In the genomic region with DNA sequence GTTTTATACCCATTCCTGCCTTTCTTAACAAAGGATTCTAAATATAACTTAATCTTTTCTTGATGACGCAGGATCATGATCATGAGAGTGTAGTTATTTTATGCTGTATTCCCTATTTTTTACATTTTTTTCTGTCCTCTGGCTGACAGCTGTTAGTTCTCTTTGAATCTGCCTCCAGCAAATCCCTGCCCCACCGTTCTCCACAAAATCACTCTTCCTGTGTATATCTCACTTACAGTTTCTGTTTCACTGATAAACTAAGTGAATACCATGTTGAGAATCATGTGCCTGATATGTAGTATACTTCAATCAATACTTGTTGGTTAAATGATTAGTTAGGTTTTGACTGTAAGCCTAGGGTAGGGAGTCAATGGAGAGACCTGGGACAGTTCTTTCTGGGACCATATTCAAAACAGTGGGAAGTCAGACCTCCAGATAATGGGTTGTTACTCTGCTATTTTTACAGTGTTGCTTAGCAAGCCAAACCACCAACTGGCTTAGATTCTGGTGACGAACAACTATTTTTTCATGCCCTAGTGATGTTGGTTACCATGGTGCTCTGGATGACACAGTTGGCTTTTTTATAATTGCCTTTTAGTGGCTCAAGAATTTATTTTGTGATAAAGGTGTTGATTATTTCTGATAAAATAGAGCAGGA, we compare ENCODE assay signal across 11 cellular contexts. TPM values are rescaled to one million over a fixed set of nuclear protein-coding genes. Genes with fewer than 3 reads are reported as not detected.
DNase-seq lines count a peak whose midpoint lies in the region; ATAC-seq and TF ChIP-seq lines count a peak whose summit lies in the region.
"Had no signal": no experiment of that assay in that cellular context is flagged by ENCODE, and none has a peak within 500 bp of the region (broad histone marks: within the 10 kb centered on the region; RNA-seq: fewer than 3 reads in every experiment).

No MANE protein-coding gene starts in this region.

- no peaks in the 10 kb centered on the region for H3K27me3 ChIP-seq in left lung

- no peaks in the 10 kb centered on the region for H3K4me1 ChIP-seq in left lung

- intact Hi-C loops in left lung (cut with DNase I), result no loop called here

- H3K36me3 Mint-ChIP-seq in activated T-cell treated with anti-CD3 and anti-CD28 coated beads, Interleukin-2, amount 50 U/mL, for 24 hours (ENCODE audit: low read depth), result no peaks in the 10 kb centered on the region

- H3K27ac ChIP-seq in left lung, result no peak overlapping the region

- H3K9me3 Mint-ChIP-seq in activated T-cell treated with anti-CD3 and anti-CD28 coated beads, Interleukin-2, amount 50 U/mL, for 24 hours, result no peaks in the 10 kb centered on the region

- DNase-seq in AG08396 (ENCODE audit: low spot score) (peak; percentile 38), HCEC 1CT (peak; percentile 50), astrocyte of the cerebellum (ENCODE audit: low read depth) (peak; percentile 62), left lung (no peak), NCI-H510A treated with DMSO at 0.1 percent for 48 hours (lab: John Stamatoyannopoulos, UW) (no peak), ureter (ENCODE audit: low spot score) (no peak)
- DNase-seq in activated T-cell treated with anti-CD3 and anti-CD28 coated beads, Interleukin-2, amount 50 U/mL, for 24 hours, result no peak
- no peak for DNase-seq in activated effector memory CD4-positive, alpha-beta T cell treated with Interleukin-2 at 50 U/mL for 16 hours
- DNase-seq: AML-193, NCI-H146, SW 1271 had no signal

- no peak for TF ChIP-seq CTCF in astrocyte of the cerebellum (IDR thresholded peaks at IDR 0.05; ENCODE audit: low read depth, low read length, missing control alignments)
- TF ChIP-seq CTCF in left lung (IDR thresholded peaks at IDR 0.05), result no peak

- H3K4me1 Mint-ChIP-seq in activated T-cell treated with anti-CD3 and anti-CD28 coated beads, Interleukin-2, amount 50 U/mL, for 24 hours (ENCODE audit: low read depth), result no peaks in the 10 kb centered on the region

- no peaks in the 10 kb centered on the region for H3K36me3 ChIP-seq in left lung

- H3K4me3 ChIP-seq in astrocyte of the cerebellum (ENCODE audit: low read depth, low read length), result no peak overlapping the region
- no peak overlapping the region for H3K4me3 ChIP-seq in left lung

- in situ Hi-C loops in astrocyte of the cerebellum (cut with HindIII; ENCODE audit: low sequenced_read_pairs), result no loop called here

- no peak overlapping the region for H3K4me3 Mint-ChIP-seq in activated T-cell treated with anti-CD3 and anti-CD28 coated beads, Interleukin-2, amount 50 U/mL, for 24 hours

- H3K27me3 Mint-ChIP-seq in activated T-cell treated with anti-CD3 and anti-CD28 coated beads, Interleukin-2, amount 50 U/mL, for 24 hours, result peaks cover 39% of the 10 kb centered on the region

- no peaks in the 10 kb centered on the region for H3K9me3 ChIP-seq in left lung

- H3K27ac Mint-ChIP-seq in activated T-cell treated with anti-CD3 and anti-CD28 coated beads, Interleukin-2, amount 50 U/mL, for 24 hours, result no peak overlapping the region

- ATAC-seq in left lung, result peak; percentile 36

RNA-seq across cellular contexts. Expression of gene CNNM1, which starts 12.8 kb away (rescaled TPM):
- total RNA-seq in left lung, result under 1 TPM; 0.79 to 0.94 TPM
- total RNA-seq in ureter, result 1.1 TPM

Comparison
In these comparisons a context has a peak if more than half of its experiments do, and no peak if none do; other contexts are left out.
1. DNase-seq: peak in AG08396 (single experiment), HCEC 1CT (single experiment) and astrocyte of the cerebellum (single experiment); none in left lung (0 of 2), activated T-cell treated with anti-CD3 and anti-CD28 coated beads, Interleukin-2, amount 50 U/mL, for 24 hours (single experiment), NCI-H510A treated with DMSO at 0.1 percent for 48 hours (single experiment), activated effector memory CD4-positive, alpha-beta T cell treated with Interleukin-2 at 50 U/mL for 16 hours (single experiment) and ureter (single experiment).